ENCODE assay signal across 19 cellular contexts in the genomic region with DNA sequence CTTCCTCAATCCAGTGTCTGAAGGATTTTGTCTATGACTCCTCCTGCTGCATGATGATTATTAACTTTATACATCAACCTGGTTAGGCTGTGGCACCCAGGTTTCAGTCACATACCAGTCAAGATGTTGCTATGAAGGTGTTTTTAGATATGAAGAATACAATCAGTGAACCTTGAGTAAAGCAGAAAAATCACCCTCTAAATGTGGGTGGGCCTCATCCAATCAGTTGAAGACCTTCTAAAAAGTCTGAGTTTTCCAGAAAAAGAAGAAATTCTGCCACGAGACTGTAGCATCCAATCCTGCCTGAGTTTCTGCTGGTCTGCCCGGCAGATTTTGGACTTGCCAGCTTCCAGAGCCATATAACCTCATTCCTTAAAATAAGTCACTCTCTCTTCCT.
"Had no signal": no experiment of that assay in that cellular context is flagged by ENCODE, and none has a peak within 500 bp of the region (broad histone marks: within the 10 kb centered on the region; RNA-seq: fewer than 3 reads in every experiment).

No MANE protein-coding gene starts in this region.

- FAIRE-seq: bronchial epithelial cell, frontal cortex, urothelium cell line had no signal

- DNase-seq: activated B cell treated with CpG ODN at 0.5 μM for 24 hours; activated CD4-positive, alpha-beta T cell treated with anti-CD3 and anti-CD28 coated beads, Interleukin-2, amount 50 U/mL, for 1 hour; activated naive CD4-positive, alpha-beta T cell; activated T-cell treated with anti-CD3 and anti-CD28 coated beads for 4 hours; activated T-cell treated with anti-CD3 and anti-CD28 coated beads, Interleukin-2, amount 50 U/mL, for 72 hours; islet precursor cell; left cardiac atrium; left ventricle myocardium superior; posterior cingulate gyrus; right cardiac atrium; spleen; stimulated activated CD4-positive, alpha-beta T cell treated with anti-CD3 and anti-CD28 coated beads, Interleukin-2, amount 100 ng/mL, for 48 hours; stimulated activated naive CD8-positive, alpha-beta T cell treated with anti-CD3 and anti-CD28 coated beads, Interleukin-15, Interleukin-2, amounts not matched to agents 100 U/mL and 50 U/mL, for 24 hours; testis; trophoblast cell had no signal

- ATAC-seq: activated naive CD4-positive, alpha-beta T cell treated with anti-CD3 and anti-CD28 coated beads, Interleukin-2, amount 50 U/mL, for 72 hours; activated T-cell treated with anti-CD3 and anti-CD28 coated beads, Interleukin-2, amount 50 U/mL, for 72 hours; left cardiac atrium; left ventricle myocardium superior; right cardiac atrium; stimulated activated naive CD8-positive, alpha-beta T cell treated with anti-CD3 and anti-CD28 coated beads, Interleukin-15, Interleukin-2, amounts not matched to agents 100 U/mL and 50 U/mL, for 24 hours had no signal
